Comparison of ENCODE assay signal across 10 cellular contexts in genomic region chr19:11577451-11578341, GRCh38. TPM values are rescaled to one million over a fixed set of nuclear protein-coding genes. Genes with fewer than 3 reads are reported as not detected.
DNase-seq lines count a peak whose midpoint lies in the region; ATAC-seq, FAIRE-seq and TF ChIP-seq lines count a peak whose summit lies in the region.
"Had no signal": no experiment of that assay in that cellular context is flagged by ENCODE, and none has a peak within 500 bp of the region (broad histone marks: within the 10 kb centered on the region; RNA-seq: fewer than 3 reads in every experiment).

ACP5 (minus strand) TSS chr19:11577645; CDS start chr19:11577317, 328 bp downstream.

- no peak for DNase-seq in activated naive CD8-positive, alpha-beta T cell treated with anti-CD3 and anti-CD28 coated beads for 36 hours
- DNase-seq in immature natural killer cell (no peak), spleen (peak; percentile 80), GM19239 (ENCODE audit: insufficient read length, low spot score) (no peak), NCI-H2227 (lab: John Stamatoyannopoulos, UW; ENCODE audit: unreplicated experiment) (no peak)
- DNase-seq: NCI-H2029 had no signal

- H3K4me1 ChIP-seq in HUES48 (ENCODE audit: control insufficient read depth, insufficient read depth, low read length) (peaks cover 10% of the 10 kb centered on the region; the same call in 1 of the 2 replicates), spleen (peaks cover 33 to 96% (median 76%) of the 10 kb centered on the region in 6 donors)

- H3K9me3 ChIP-seq in HUES48 (ENCODE audit: control insufficient read depth, insufficient read depth, low read length) = no peaks in the 10 kb centered on the region
- no peaks in the 10 kb centered on the region for H3K9me3 ChIP-seq in spleen

- H3K36me3 Mint-ChIP-seq in activated naive CD8-positive, alpha-beta T cell treated with anti-CD3 and anti-CD28 coated beads for 36 hours = no peaks in the 10 kb centered on the region
- peaks cover 0 to 4% (median 4%) of the 10 kb centered on the region in 3 donors for H3K36me3 Mint-ChIP-seq in immature natural killer cell

- peak within 1 kb of the TSS; percentile 47 for H3K4me3 Mint-ChIP-seq in activated naive CD8-positive, alpha-beta T cell treated with anti-CD3 and anti-CD28 coated beads for 36 hours
- peak within 1 kb of the TSS; percentile 63 to 78 (median 72) for H3K4me3 Mint-ChIP-seq in immature natural killer cell

- H3K27me3 ChIP-seq in HUES48 (ENCODE audit: control insufficient read depth, insufficient read depth, low read length) (peaks cover 13% of the 10 kb centered on the region), spleen (replicated peaks in 1 of 7) (peaks cover 0 to 11% (median 0%) of the 10 kb centered on the region in 7 donors)

- H3K27ac Mint-ChIP-seq in activated naive CD8-positive, alpha-beta T cell treated with anti-CD3 and anti-CD28 coated beads for 36 hours = no peak within 1 kb of the TSS
- peak within 1 kb of the TSS in 2 of 6 donors; percentile 72 to 81 for H3K27ac Mint-ChIP-seq in immature natural killer cell

- H3K4me1 Mint-ChIP-seq in activated naive CD8-positive, alpha-beta T cell treated with anti-CD3 and anti-CD28 coated beads for 36 hours = peaks cover 32% of the 10 kb centered on the region
- peaks cover 16 to 31% of the 10 kb centered on the region in 2 donors for H3K4me1 Mint-ChIP-seq in immature natural killer cell

- no peak within 1 kb of the TSS for H3K27ac ChIP-seq in HUES48 (ENCODE audit: low read depth, low read length)
- peak within 1 kb of the TSS; percentile 73 to 88 (median 82) for H3K27ac ChIP-seq in spleen

- no peak for FAIRE-seq in GM19239 (lab: Jason Lieb, UNC)

- no peaks in the 10 kb centered on the region for H3K27me3 Mint-ChIP-seq in activated naive CD8-positive, alpha-beta T cell treated with anti-CD3 and anti-CD28 coated beads for 36 hours
- H3K27me3 Mint-ChIP-seq in immature natural killer cell (ENCODE audit: low read depth in 3 of 3) = peaks cover 0 to 4% (median 3%) of the 10 kb centered on the region in 3 donors

- peak within 1 kb of the TSS; percentile 60 for H3K4me3 ChIP-seq in HUES48 (ENCODE audit: low read depth, low read length)
- peak within 1 kb of the TSS; percentile 38 to 78 (median 50) for H3K4me3 ChIP-seq in spleen

- H3K9ac ChIP-seq in HUES48 (ENCODE audit: low read depth, low read length) = no peak within 1 kb of the TSS

- H3K36me3 ChIP-seq in HUES48 (ENCODE audit: control insufficient read depth, insufficient read depth, low read length) (no peaks in the 10 kb centered on the region), spleen (peaks cover 0 to 25% (median 3%) of the 10 kb centered on the region in 6 donors)

- TF ChIP-seq POLR2A in spleen (IDR thresholded peaks at IDR 0.05) = no peak

- ATAC-seq in HG03095 (IDR thresholded peaks at IDR 0.05; ENCODE audit: unreplicated experiment) = no peak
- ATAC-seq in HG03025 (IDR thresholded peaks at IDR 0.05; ENCODE audit: low FRiP score, unreplicated experiment) = no peak

- no peaks in the 10 kb centered on the region for H3K9me3 Mint-ChIP-seq in activated naive CD8-positive, alpha-beta T cell treated with anti-CD3 and anti-CD28 coated beads for 36 hours
- H3K9me3 Mint-ChIP-seq in immature natural killer cell = no peaks in the 10 kb centered on the region

- WGBS in spleen, 5 donors = 48 to 61% (median 53%) methylated on average over 17 to 22 of the region's 22 CpGs

- TF ChIP-seq CTCF in spleen (IDR thresholded peaks at IDR 0.05 in 8 of 11, conservative IDR thresholded peaks at IDR 0.05 in 3 of 11) = no peak

- intact Hi-C loops in spleen (cut with DNase I; ENCODE audit: low total_unique reads) = no loop called here

RNA-seq across cellular contexts. Expression of gene ACP5, which starts in this region (rescaled TPM):
- total RNA-seq in activated naive CD8-positive, alpha-beta T cell treated with anti-CD3 and anti-CD28 coated beads for 36 hours = 1 to 10 TPM; 3.4 to 4.3 TPM
- 10 to 100 TPM; 10.9 to 14.0 (median 13.9) TPM for polyA plus RNA-seq in immature natural killer cell
- 10 to 100 TPM; 41.7 to 74.4 (median 64.5) TPM for total RNA-seq in spleen
- 100 to 1,000 TPM in 2 of 3 donors, 10 to 100 TPM in 1; 91.6 to 332 (median 200) TPM for polyA plus RNA-seq in spleen
- polyA plus RNA-seq: neural cell had no signal

Comparison
In these comparisons a context has a peak if more than half of its experiments do, and no peak if none do; other contexts are left out.
1. RNA of gene ACP5 (total RNA-seq): 41.7 to 74.4 TPM in spleen; 3.4 to 4.3 TPM in activated naive CD8-positive, alpha-beta T cell treated with anti-CD3 and anti-CD28 coated beads for 36 hours; every median in the first group is over 4 times any median in the second.
2. RNA of gene ACP5 (polyA plus RNA-seq): 91.6 to 332 TPM in spleen; 10.9 to 14.0 TPM in immature natural killer cell; every median in the first group is over 4 times any median in the second.